In genomic region chr19:10227215-10227971, GRCh38 we compare ENCODE assay signal across 1 cellular context.
TF ChIP-seq lines count a peak whose summit lies in the region.

No MANE protein-coding gene starts in this region.

TF ChIP-seq in H1, 55 proteins besides CTCF, POLR2A, EP300 and RAD21:
- TF ChIP-seq POU5F1 (IDR thresholded peaks at IDR 0.05; ENCODE audit: low read depth, low read length) (no peak), ZNF274 (IDR thresholded peaks at IDR 0.05; ENCODE audit: borderline replicate concordance, extremely low read depth, low read length) (no peak), SP1 (IDR thresholded peaks at IDR 0.05; ENCODE audit: low read depth, low read length) (peak; percentile 80), GTF2F1 (IDR thresholded peaks at IDR 0.05; ENCODE audit: borderline replicate concordance, low read depth, low read length) (no peak), E2F6 (IDR thresholded peaks at IDR 0.05) (no peak), CHD2 (IDR thresholded peaks at IDR 0.05; ENCODE audit: low read length) (peak; percentile 34; the same call in 1 of the 2 replicates), MAX (IDR thresholded peaks at IDR 0.05) (no peak), YY1 (IDR thresholded peaks at IDR 0.05; ENCODE audit: low read depth, low read length) (no peak)
